Comparison of ENCODE assay signal across 28 cellular contexts in genomic region chr11:134626032-134626431, GRCh38.
"Had no signal": no experiment of that assay in that cellular context is flagged by ENCODE, and none has a peak within 500 bp of the region (broad histone marks: within the 10 kb centered on the region; RNA-seq: fewer than 3 reads in every experiment).

No MANE protein-coding gene starts in this region.

- H3K4me3 ChIP-seq: ascending aorta, cardiac muscle cell had no signal

- H3K4me1 ChIP-seq: ascending aorta had no signal

- H3K27me3 ChIP-seq: ascending aorta, cardiac muscle cell had no signal

- H3K9me3 ChIP-seq: ascending aorta had no signal

- H3K36me3 ChIP-seq: ascending aorta, cardiac muscle cell had no signal

- ATAC-seq: activated CD8-positive, alpha-beta memory T cell treated with anti-CD3 and anti-CD28 coated beads, Interleukin-2, amount 10 ng/mL, durations not matched to agents 7 days and 5 days; activated CD8-positive, alpha-beta T cell treated with anti-CD3 and anti-CD28 coated beads for 36 hours; activated naive CD8-positive, alpha-beta T cell treated with anti-CD3 and anti-CD28 coated beads, Interleukin-2, amount 50 U/mL, for 24 hours; activated T-cell treated with anti-CD3 and anti-CD28 coated beads, Interleukin-2, amount 50 U/mL, for 4 hours; activated T-cell treated with anti-CD3 and anti-CD28 coated beads, Interleukin-2, amount 50 U/mL, for 72 hours had no signal

- H3K27ac ChIP-seq: ascending aorta, cardiac muscle cell, VCaP had no signal

- DNase-seq: activated B cell treated with CpG ODN at 0.5 μM for 24 hours; activated CD4-positive, alpha-beta memory T cell treated with anti-CD3 and anti-CD28 coated beads for 36 hours; activated CD4-positive, alpha-beta T cell treated with anti-CD3 and anti-CD28 coated beads for 4 hours; activated CD4-positive, alpha-beta T cell treated with anti-CD3 and anti-CD28 coated beads, Interleukin-2, amount 10 ng/mL, durations not matched to agents 24 days and 14 days; activated CD4-positive, alpha-beta T cell treated with anti-CD3 and anti-CD28 coated beads, Interleukin-2, amount 50 U/mL, for 1 hour; activated CD4-positive, alpha-beta T cell treated with anti-CD3 and anti-CD28 coated beads, Interleukin-2, amount 50 U/mL, for 4 hours; activated CD4-positive, CD25-positive, alpha-beta regulatory T cell treated with anti-CD3 and anti-CD28 coated beads, Interleukin-2, amount 50 U/mL, for 72 hours; activated CD8-positive, alpha-beta memory T cell treated with anti-CD3 and anti-CD28 coated beads, Interleukin-2, amount 10 ng/mL, durations not matched to agents 7 days and 5 days; activated CD8-positive, alpha-beta T cell treated with anti-CD3 and anti-CD28 coated beads for 36 hours; activated gamma-delta T cell; activated naive CD4-positive, alpha-beta T cell treated with anti-CD3 and anti-CD28 coated beads, Interleukin-2, amount 10 ng/mL, durations not matched to agents 7 days and 5 days; activated naive CD4-positive, alpha-beta T cell treated with Interleukin-2 at 50 U/mL for 16 hours; activated naive CD8-positive, alpha-beta T cell treated with anti-CD3 and anti-CD28 coated beads, Interleukin-2, amount 10 ng/mL, durations not matched to agents 7 days and 5 days; activated naive CD8-positive, alpha-beta T cell treated with anti-CD3 and anti-CD28 coated beads, Interleukin-2, amount 50 U/mL, for 24 hours; activated T-cell treated with anti-CD3 and anti-CD28 coated beads for 4 hours; activated T-cell treated with anti-CD3 and anti-CD28 coated beads, Interleukin-2, amount 50 U/mL, for 1 hour; activated T-cell treated with anti-CD3 and anti-CD28 coated beads, Interleukin-2, amount 50 U/mL, for 4 hours; activated T-cell treated with anti-CD3 and anti-CD28 coated beads, Interleukin-2, amount 50 U/mL, for 72 hours; amygdala; anterior cingulate cortex; caudate nucleus; SW 1271; T-helper 1 cell; T-helper 2 cell; T-helper 9 cell had no signal
